ENCODE assay signal across 21 cellular contexts in the genomic region with DNA sequence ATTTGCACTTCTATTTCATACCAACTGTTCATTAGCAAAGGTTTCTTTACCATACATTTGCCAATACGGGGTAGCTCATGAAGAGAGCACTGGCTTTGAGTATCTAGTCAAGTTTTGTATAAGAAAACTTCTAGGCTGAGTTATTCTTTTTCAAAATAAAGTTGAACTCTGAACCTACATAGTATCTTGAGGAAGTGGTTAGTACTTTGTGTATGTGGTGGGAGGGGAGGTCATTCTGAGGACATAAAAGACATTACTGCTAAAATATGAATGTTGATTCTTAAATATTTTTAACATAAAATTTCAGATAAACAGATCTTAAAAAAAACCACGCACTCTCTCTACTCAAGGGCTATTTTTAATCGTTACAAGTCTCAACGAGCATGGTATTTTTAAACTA.
DNase-seq lines count a peak whose midpoint lies in the region; ATAC-seq, FAIRE-seq and TF ChIP-seq lines count a peak whose summit lies in the region.
"Had no signal": no experiment of that assay in that cellular context is flagged by ENCODE, and none has a peak within 500 bp of the region (broad histone marks: within the 10 kb centered on the region; RNA-seq: fewer than 3 reads in every experiment).

No MANE protein-coding gene starts in this region.

- no peak for TF ChIP-seq CTCF in nephron (IDR thresholded peaks at IDR 0.05; ENCODE audit: unreplicated experiment in 3 of 3)

- peak overlapping the region; percentile 25 to 49 (median 26) for H3K27ac Mint-ChIP-seq in nephron
- H3K27ac Mint-ChIP-seq: activated CD4-positive, alpha-beta memory T cell treated with anti-CD3 and anti-CD28 coated beads for 36 hours; CD4-positive, CD25-positive, alpha-beta regulatory T cell had no signal

- H3K4me3 Mint-ChIP-seq in nephron = peak overlapping the region in 1 of 3 experiments; percentile 19
- H3K4me3 Mint-ChIP-seq: activated CD4-positive, alpha-beta memory T cell treated with anti-CD3 and anti-CD28 coated beads for 36 hours; CD4-positive, CD25-positive, alpha-beta regulatory T cell; IgD-negative memory B cell had no signal

- no peaks in the 10 kb centered on the region for H3K9me3 Mint-ChIP-seq in nephron
- H3K9me3 Mint-ChIP-seq: activated CD4-positive, alpha-beta memory T cell treated with anti-CD3 and anti-CD28 coated beads for 36 hours had no signal

- no peaks in the 10 kb centered on the region for H3K27me3 Mint-ChIP-seq in nephron (ENCODE audit: low read depth)
- H3K27me3 Mint-ChIP-seq: activated CD4-positive, alpha-beta memory T cell treated with anti-CD3 and anti-CD28 coated beads for 36 hours; CD4-positive, CD25-positive, alpha-beta regulatory T cell; IgD-negative memory B cell had no signal

- no peaks in the 10 kb centered on the region for H3K36me3 Mint-ChIP-seq in nephron (ENCODE audit: low read depth)
- H3K36me3 Mint-ChIP-seq: activated CD4-positive, alpha-beta memory T cell treated with anti-CD3 and anti-CD28 coated beads for 36 hours; CD4-positive, CD25-positive, alpha-beta regulatory T cell; IgD-negative memory B cell had no signal

- no peak for ATAC-seq in HG03521 (IDR thresholded peaks at IDR 0.05; ENCODE audit: unreplicated experiment)

- H3K4me1 Mint-ChIP-seq in nephron = peaks cover 24% of the 10 kb centered on the region
- H3K4me1 Mint-ChIP-seq: CD4-positive, CD25-positive, alpha-beta regulatory T cell; IgD-negative memory B cell had no signal

- FAIRE-seq in endometrium (lab: Jason Lieb, UNC) = peak; percentile 87
- FAIRE-seq: G401.6 had no signal

- DNase-seq in EH (ENCODE audit: low read depth) (peak; percentile 48), OCI-M1 (lab: John Stamatoyannopoulos, UW) (peak; percentile 75), AG08396 (ENCODE audit: low spot score) (no peak), AML-193 (lab: John Stamatoyannopoulos, UW) (no peak), NCI-H82 (lab: John Stamatoyannopoulos, UW) (no peak)
- DNase-seq: activated CD4-positive, alpha-beta memory T cell treated with anti-CD3 and anti-CD28 coated beads for 36 hours; activated CD4-positive, CD25-positive, alpha-beta regulatory T cell; activated naive CD4-positive, alpha-beta T cell; amygdala; CD4-positive, CD25-positive, alpha-beta regulatory T cell; effector CD8-positive, alpha-beta T cell; heart left ventricle; NCI-H1694 treated with DMSO at 0.1 percent for 48 hours; NCI-H748 treated with DMSO at 0.1 percent for 48 hours; nucleus accumbens; stimulated activated CD4-positive, alpha-beta T cell treated with anti-CD3 and anti-CD28 coated beads, Interleukin-12 subunit alpha, Interleukin-12 subunit beta, amount 100 ng/mL, for 4 hours had no signal

Comparison
In these comparisons a context has a peak if more than half of its experiments do, and no peak if none do; other contexts are left out.
1. DNase-seq: peak in EH (single experiment) and OCI-M1 (single experiment); none in AG08396 (single experiment), AML-193 (0 of 2) and NCI-H82 (single experiment).